Comparison of ENCODE assay signal across 1 cellular context in genomic region chr22:50533397-50533796, GRCh38.
A peak's percentile ranks its signal among the peaks of the same experiment; 100 is the strongest.
TF ChIP-seq lines count a peak whose summit lies in the region.

No MANE protein-coding gene starts in this region.

TF ChIP-seq in GM12878, 131 proteins besides CTCF, POLR2A, EP300 and RAD21:
- TF ChIP-seq MLLT1 (IDR thresholded peaks at IDR 0.05), result peak; percentile 89
TF ChIP-seq in GM12878: peak in this region for 1; not testable (repeated sequence) for 130.
